ENCODE assay signal across 1 cellular context in the genomic region with DNA sequence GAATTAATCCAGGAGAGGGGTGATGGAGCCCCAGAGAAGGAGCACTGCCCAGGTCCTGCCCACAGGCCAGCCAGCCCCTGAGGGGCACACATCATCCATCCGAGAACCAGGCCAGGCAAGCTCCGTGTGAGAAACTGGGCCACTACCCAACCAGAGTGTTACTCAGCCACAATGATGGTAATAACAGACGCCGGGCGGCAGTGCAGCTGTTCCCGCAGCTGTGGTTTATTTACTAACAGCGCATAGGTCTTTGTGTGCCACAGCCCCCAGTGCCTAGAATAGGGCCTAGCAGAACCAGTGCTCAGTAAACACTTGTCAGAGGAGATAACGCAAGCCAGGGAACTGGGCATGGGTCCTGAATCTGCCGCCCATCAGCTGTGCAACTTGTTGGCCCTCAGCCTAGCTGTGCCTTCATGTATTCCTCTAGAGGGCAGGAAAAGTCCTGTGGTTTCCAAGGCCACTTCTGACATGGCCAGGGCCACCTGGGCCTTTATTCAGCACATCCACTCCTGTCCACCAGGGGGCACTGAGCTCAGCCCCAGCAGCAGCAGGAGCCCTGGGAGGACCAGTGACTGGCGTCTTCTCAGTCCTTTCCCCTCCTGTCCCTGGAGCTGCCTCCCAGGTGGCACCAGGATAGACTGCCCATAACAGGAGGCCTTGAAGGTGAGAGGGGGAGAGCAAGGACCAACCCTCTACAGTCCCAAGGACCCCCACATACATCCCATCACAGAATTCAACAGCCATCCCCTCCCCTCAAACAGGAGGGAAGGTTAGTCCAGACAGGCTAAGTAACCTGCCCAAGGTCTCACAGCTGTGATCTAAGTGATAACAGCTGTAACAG.
TF ChIP-seq lines count a peak whose summit lies in the region.

No MANE protein-coding gene starts in this region.

TF ChIP-seq in GM12891, 5 proteins besides CTCF, POLR2A, EP300 and RAD21:
- no peak for TF ChIP-seq PAX5 (IDR thresholded peaks at IDR 0.05; ENCODE audit: insufficient read depth, low read length, severe bottlenecking)
- TF ChIP-seq TAF1 (IDR thresholded peaks at IDR 0.05; ENCODE audit: low read depth, low read length): no peak
- no peak for TF ChIP-seq POU2F2 (IDR thresholded peaks at IDR 0.05; ENCODE audit: low read depth, low read length)
- TF ChIP-seq SPI1 (IDR thresholded peaks at IDR 0.05; ENCODE audit: low read depth, low read length): no peak
- no peak for TF ChIP-seq POLR2AphosphoS5 (IDR thresholded peaks at IDR 0.05; ENCODE audit: low read depth, low read length)
